In genomic region chr20:43832096-43832816, GRCh38 we compare ENCODE assay signal across 29 cellular contexts.
"Had no signal": no experiment of that assay in that cellular context is flagged by ENCODE, and none has a peak within 500 bp of the region (broad histone marks: within the 10 kb centered on the region; RNA-seq: fewer than 3 reads in every experiment).

No MANE protein-coding gene starts in this region.

- H3K36me3 Mint-ChIP-seq: activated CD4-positive, alpha-beta memory T cell treated with anti-CD3 and anti-CD28 coated beads for 36 hours; activated CD8-positive, alpha-beta memory T cell treated with anti-CD3 and anti-CD28 coated beads, Interleukin-2, amount 10 ng/mL, durations not matched to agents 7 days and 5 days; activated naive CD4-positive, alpha-beta T cell treated with anti-CD3 and anti-CD28 coated beads, Interleukin-2, amount 10 ng/mL, durations not matched to agents 7 days and 5 days; WTC11 had no signal

- H3K4me3 Mint-ChIP-seq: activated CD4-positive, alpha-beta memory T cell treated with anti-CD3 and anti-CD28 coated beads for 36 hours; activated CD8-positive, alpha-beta memory T cell treated with anti-CD3 and anti-CD28 coated beads, Interleukin-2, amount 10 ng/mL, durations not matched to agents 7 days and 5 days; activated CD8-positive, alpha-beta T cell treated with anti-CD3 and anti-CD28 coated beads, Interleukin-2, amount 10 ng/mL, durations not matched to agents 7 days and 5 days; activated naive CD4-positive, alpha-beta T cell treated with anti-CD3 and anti-CD28 coated beads, Interleukin-2, amount 10 ng/mL, durations not matched to agents 7 days and 5 days; central memory CD8-positive, alpha-beta T cell; effector memory CD8-positive, alpha-beta T cell; WTC11 had no signal

- H3K4me3 ChIP-seq: esophagus squamous epithelium, gastroesophageal sphincter had no signal

- H3K27ac Mint-ChIP-seq: activated CD4-positive, alpha-beta memory T cell treated with anti-CD3 and anti-CD28 coated beads for 36 hours; activated CD8-positive, alpha-beta memory T cell treated with anti-CD3 and anti-CD28 coated beads, Interleukin-2, amount 10 ng/mL, durations not matched to agents 7 days and 5 days; activated CD8-positive, alpha-beta T cell treated with anti-CD3 and anti-CD28 coated beads, Interleukin-2, amount 10 ng/mL, durations not matched to agents 7 days and 5 days; activated naive CD4-positive, alpha-beta T cell treated with anti-CD3 and anti-CD28 coated beads, Interleukin-2, amount 10 ng/mL, durations not matched to agents 7 days and 5 days; effector memory CD8-positive, alpha-beta T cell; WTC11 had no signal

- FAIRE-seq: astrocyte, colon, TTC549 had no signal

- H3K4me1 Mint-ChIP-seq: activated CD8-positive, alpha-beta memory T cell treated with anti-CD3 and anti-CD28 coated beads, Interleukin-2, amount 10 ng/mL, durations not matched to agents 7 days and 5 days; WTC11 had no signal

- H3K27ac ChIP-seq: brain microvascular endothelial cell, esophagus squamous epithelium, gastroesophageal sphincter, VCaP had no signal

- DNase-seq: activated CD4-positive, alpha-beta memory T cell treated with anti-CD3 and anti-CD28 coated beads for 36 hours; activated CD4-positive, alpha-beta T cell treated with anti-CD3 and anti-CD28 coated beads for 1 hour; activated CD4-positive, alpha-beta T cell treated with anti-CD3 and anti-CD28 coated beads for 4 hours; activated CD8-positive, alpha-beta memory T cell treated with anti-CD3 and anti-CD28 coated beads, Interleukin-2, amount 10 ng/mL, durations not matched to agents 7 days and 5 days; activated CD8-positive, alpha-beta memory T cell treated with anti-CD3 and anti-CD28 coated beads, Interleukin-2, amount 50 U/mL, for 4 hours; activated CD8-positive, alpha-beta T cell treated with anti-CD3 and anti-CD28 coated beads, Interleukin-2, amount 10 ng/mL, durations not matched to agents 7 days and 5 days; activated gamma-delta T cell; activated naive CD4-positive, alpha-beta T cell; activated naive CD4-positive, alpha-beta T cell treated with anti-CD3 and anti-CD28 coated beads, Interleukin-2, amount 10 ng/mL, durations not matched to agents 7 days and 5 days; activated T-cell treated with anti-CD3 and anti-CD28 coated beads, Interleukin-2, amount 50 U/mL, for 1 hour; activated T-cell treated with anti-CD3 and anti-CD28 coated beads, Interleukin-2, amount 50 U/mL, for 48 hours; amniotic stem cell; anterior cingulate cortex; brain microvascular endothelial cell; cortex of kidney; dermis blood vessel endothelial cell; effector CD4-positive, alpha-beta T cell; effector memory CD8-positive, alpha-beta T cell; erythroblast; esophagus squamous epithelium; foreskin melanocyte; T-helper 2 cell had no signal

- H3K27me3 ChIP-seq: brain microvascular endothelial cell, gastroesophageal sphincter had no signal

- H3K36me3 ChIP-seq: brain microvascular endothelial cell, esophagus squamous epithelium, gastroesophageal sphincter had no signal

- H3K4me1 ChIP-seq: esophagus squamous epithelium, gastroesophageal sphincter had no signal

- H3K9me3 Mint-ChIP-seq: central memory CD8-positive, alpha-beta T cell; effector memory CD8-positive, alpha-beta T cell had no signal
